In genomic region chr20:62589720-62590119, GRCh38 we compare ENCODE assay signal across 1 cellular context.
TF ChIP-seq lines count a peak whose summit lies in the region.

No MANE protein-coding gene starts in this region.

TF ChIP-seq in H1, 55 proteins besides CTCF, POLR2A, EP300 and RAD21:
- TF ChIP-seq TAF7 (optimal IDR thresholded peaks at IDR 0.05; ENCODE audit: borderline replicate concordance, low read depth, low read length) (no peak), GABPA (IDR thresholded peaks at IDR 0.05; ENCODE audit: borderline replicate concordance, insufficient read depth, low read length) (no peak), SAP30 (IDR thresholded peaks at IDR 0.05; ENCODE audit: insufficient read depth, insufficient replicate concordance, low read length) (no peak), HDAC2 (IDR thresholded peaks at IDR 0.05; ENCODE audit: borderline replicate concordance in 1 of 2, low read depth in 2 of 2, low read length in 2 of 2) (no peak), KDM5A (IDR thresholded peaks at IDR 0.05; ENCODE audit: low read length) (no peak), SP2 (IDR thresholded peaks at IDR 0.05; ENCODE audit: low read length) (no peak), TBP (IDR thresholded peaks at IDR 0.05; ENCODE audit: low read depth, low read length) (no peak)
- TF ChIP-seq, protein P1, sequence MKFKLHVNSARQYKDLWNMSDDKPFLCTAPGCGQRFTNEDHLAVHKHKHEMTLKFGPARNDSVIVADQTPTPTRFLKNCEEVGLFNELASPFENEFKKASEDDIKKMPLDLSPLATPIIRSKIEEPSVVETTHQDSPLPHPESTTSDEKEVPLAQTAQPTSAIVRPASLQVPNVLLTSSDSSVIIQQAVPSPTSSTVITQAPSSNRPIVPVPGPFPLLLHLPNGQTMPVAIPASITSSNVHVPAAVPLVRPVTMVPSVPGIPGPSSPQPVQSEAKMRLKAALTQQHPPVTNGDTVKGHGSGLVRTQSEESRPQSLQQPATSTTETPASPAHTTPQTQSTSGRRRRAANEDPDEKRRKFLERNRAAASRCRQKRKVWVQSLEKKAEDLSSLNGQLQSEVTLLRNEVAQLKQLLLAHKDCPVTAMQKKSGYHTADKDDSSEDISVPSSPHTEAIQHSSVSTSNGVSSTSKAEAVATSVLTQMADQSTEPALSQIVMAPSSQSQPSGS (IDR thresholded peaks at IDR 0.05; ENCODE audit: low read length): no peak
